Comparison of ENCODE assay signal across 29 cellular contexts in the genomic region with DNA sequence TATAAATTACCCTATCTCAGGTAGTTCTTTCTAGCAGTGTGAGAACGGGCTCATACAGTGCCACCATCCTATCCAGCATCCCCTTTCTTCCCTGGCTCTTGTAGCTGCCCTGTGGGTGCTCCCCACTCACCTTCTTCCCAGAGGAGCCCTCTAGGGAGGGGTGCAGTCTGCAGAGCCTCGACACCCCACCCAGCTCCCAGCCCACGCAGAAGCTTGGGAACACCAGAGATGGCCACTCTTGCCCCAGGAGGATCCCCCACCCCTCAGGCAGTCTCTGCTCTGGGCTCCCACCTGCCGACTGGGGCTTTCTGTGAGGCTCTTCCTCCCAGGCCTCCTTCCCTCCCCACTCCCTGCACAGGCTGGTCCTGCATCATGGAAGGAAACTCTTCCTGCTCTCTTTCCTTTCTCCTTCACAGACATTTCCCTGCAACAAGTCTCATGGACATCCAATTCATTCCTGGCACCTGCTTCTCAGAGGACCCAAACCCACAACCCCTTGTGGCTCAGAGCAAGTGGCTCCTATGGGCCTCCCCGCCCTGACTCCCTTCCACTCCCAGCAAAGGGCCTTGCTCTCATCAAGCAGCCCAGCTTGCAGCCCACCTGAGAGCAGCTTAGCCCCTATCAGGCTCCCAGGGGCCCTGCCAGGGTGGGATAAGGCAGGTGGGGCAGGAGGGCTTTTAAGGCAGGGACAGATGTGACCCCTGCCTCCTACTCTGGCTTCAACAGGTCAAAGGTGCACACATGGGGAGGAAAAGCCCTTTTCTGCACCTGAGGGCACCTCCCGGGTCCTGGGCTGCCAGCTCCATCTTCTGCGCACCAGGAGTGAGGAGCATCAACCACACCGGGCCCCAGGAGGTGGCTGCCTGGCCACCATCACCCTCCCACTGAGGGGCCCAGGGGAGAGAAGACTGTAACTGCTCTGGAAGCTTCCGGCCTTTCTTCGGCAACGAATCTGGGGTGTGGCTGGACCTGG.
A peak's percentile ranks its signal among the peaks of the same experiment; 100 is the strongest.
DNase-seq lines count a peak whose midpoint lies in the region; ATAC-seq and TF ChIP-seq lines count a peak whose summit lies in the region.
"Had no signal": no experiment of that assay in that cellular context is flagged by ENCODE, and none has a peak within 500 bp of the region (broad histone marks: within the 10 kb centered on the region; RNA-seq: fewer than 3 reads in every experiment).

No MANE protein-coding gene starts in this region.

- POLR2A ChIA-PET in activated naive CD8-positive, alpha-beta T cell treated with anti-CD3 and anti-CD28 coated beads, Interleukin-2, amount 10 ng/mL, durations not matched to agents 7 days and 5 days (lab: Charles Lee) = no interaction called here

- TF ChIP-seq CTCF in nephron (IDR thresholded peaks at IDR 0.05; ENCODE audit: unreplicated experiment in 3 of 3) = no peak
- TF ChIP-seq CTCF in dorsolateral prefrontal cortex (IDR thresholded peaks at IDR 0.05 in 54 of 56, conservative IDR thresholded peaks at IDR 0.05 in 2 of 56; ENCODE audit: low read depth in 1 of 56, partially characterized antibody in 56 of 56) = no peak

- H3K9me3 Mint-ChIP-seq in activated naive CD8-positive, alpha-beta T cell treated with anti-CD3 and anti-CD28 coated beads, Interleukin-2, amount 10 ng/mL, durations not matched to agents 7 days and 5 days = no peaks in the 10 kb centered on the region
- H3K9me3 Mint-ChIP-seq in activated naive CD8-positive, alpha-beta T cell treated with anti-CD3 and anti-CD28 coated beads, Interleukin-2, amount 50 U/mL, for 24 hours = no peaks in the 10 kb centered on the region
- no peaks in the 10 kb centered on the region for H3K9me3 Mint-ChIP-seq in nephron
- H3K9me3 Mint-ChIP-seq: activated CD4-positive, alpha-beta memory T cell treated with anti-CD3 and anti-CD28 coated beads, Interleukin-2, amount 10 ng/mL, durations not matched to agents 7 days and 5 days; effector memory CD8-positive, alpha-beta T cell; memory B cell had no signal

- DNase-seq in activated naive CD8-positive, alpha-beta T cell treated with anti-CD3 and anti-CD28 coated beads, Interleukin-2, amount 10 ng/mL, durations not matched to agents 7 days and 5 days = no peak
- DNase-seq in activated naive CD8-positive, alpha-beta T cell treated with anti-CD3 and anti-CD28 coated beads, Interleukin-2, amount 50 U/mL, for 24 hours = no peak
- peak; percentile 40 for DNase-seq in activated CD8-positive, alpha-beta memory T cell treated with anti-CD3 and anti-CD28 coated beads, Interleukin-2, amount 50 U/mL, for 48 hours
- DNase-seq in cerebellar cortex (ENCODE audit: low spot score) (no peak), HK-2 (ENCODE audit: unreplicated experiment) (no peak), dorsolateral prefrontal cortex (no peak)
- DNase-seq: activated CD4-positive, alpha-beta memory T cell treated with anti-CD3 and anti-CD28 coated beads, Interleukin-2, amount 10 ng/mL, durations not matched to agents 7 days and 5 days; activated CD4-positive, alpha-beta T cell treated with anti-CD3 and anti-CD28 coated beads for 1 hour; activated naive CD4-positive, alpha-beta T cell treated with Interleukin-2 at 50 U/mL for 16 hours; BE2C; brain microvascular endothelial cell; COR-L47; DND-41; effector memory CD8-positive, alpha-beta T cell; foreskin fibroblast; heart left ventricle; NCI-H1436; NCI-H2107; NCI-H446 treated with DMSO at 0.1 percent for 48 hours; psoas muscle; stimulated activated CD4-positive, alpha-beta T cell treated with anti-CD3 and anti-CD28 coated beads, Interleukin-4, amount 100 ng/mL, for 4 hours; stimulated activated naive CD4-positive, alpha-beta T cell; T-helper 1 cell; uterus had no signal

- peak overlapping the region in 9 of 59 donors; percentile 14 to 65 (median 34) for H3K27ac ChIP-seq in dorsolateral prefrontal cortex
- H3K27ac ChIP-seq: brain microvascular endothelial cell, heart left ventricle, psoas muscle, RWPE1, suprapubic skin had no signal

- peaks cover 0 to 6% (median 0%) of the 10 kb centered on the region in 45 donors for H3K27me3 ChIP-seq in dorsolateral prefrontal cortex
- H3K27me3 ChIP-seq: BE2C, uterus had no signal

- no peak overlapping the region for H3K4me3 ChIP-seq in dorsolateral prefrontal cortex
- H3K4me3 ChIP-seq: heart left ventricle, psoas muscle, suprapubic skin, uterus had no signal

- H3K27me3 Mint-ChIP-seq in activated naive CD8-positive, alpha-beta T cell treated with anti-CD3 and anti-CD28 coated beads, Interleukin-2, amount 10 ng/mL, durations not matched to agents 7 days and 5 days = peaks cover 29% of the 10 kb centered on the region
- H3K27me3 Mint-ChIP-seq in activated naive CD8-positive, alpha-beta T cell treated with anti-CD3 and anti-CD28 coated beads, Interleukin-2, amount 50 U/mL, for 24 hours = peaks cover 10% of the 10 kb centered on the region
- H3K27me3 Mint-ChIP-seq in nephron (ENCODE audit: low read depth) = peaks cover 69% of the 10 kb centered on the region

- no peak for ATAC-seq in activated naive CD8-positive, alpha-beta T cell treated with anti-CD3 and anti-CD28 coated beads, Interleukin-2, amount 10 ng/mL, durations not matched to agents 7 days and 5 days (ENCODE audit: low read depth)
- ATAC-seq in activated naive CD8-positive, alpha-beta T cell treated with anti-CD3 and anti-CD28 coated beads, Interleukin-2, amount 50 U/mL, for 24 hours = no peak
- no peak for ATAC-seq in GM19395 (IDR thresholded peaks at IDR 0.05; ENCODE audit: unreplicated experiment)
- ATAC-seq: effector memory CD8-positive, alpha-beta T cell; heart left ventricle; psoas muscle had no signal

- H3K27ac Mint-ChIP-seq in activated naive CD8-positive, alpha-beta T cell treated with anti-CD3 and anti-CD28 coated beads, Interleukin-2, amount 10 ng/mL, durations not matched to agents 7 days and 5 days = peak overlapping the region; percentile 50
- no peak overlapping the region for H3K27ac Mint-ChIP-seq in activated naive CD8-positive, alpha-beta T cell treated with anti-CD3 and anti-CD28 coated beads, Interleukin-2, amount 50 U/mL, for 24 hours
- peak overlapping the region in 2 of 3 experiments; percentile 15 to 18 for H3K27ac Mint-ChIP-seq in nephron
- H3K27ac Mint-ChIP-seq: activated CD4-positive, alpha-beta memory T cell treated with anti-CD3 and anti-CD28 coated beads, Interleukin-2, amount 10 ng/mL, durations not matched to agents 7 days and 5 days; memory B cell had no signal

- intact Hi-C loops in dorsolateral prefrontal cortex (cut with DNase I) = no loop called here

- H3K36me3 Mint-ChIP-seq in activated naive CD8-positive, alpha-beta T cell treated with anti-CD3 and anti-CD28 coated beads, Interleukin-2, amount 10 ng/mL, durations not matched to agents 7 days and 5 days = no peaks in the 10 kb centered on the region
- no peaks in the 10 kb centered on the region for H3K36me3 Mint-ChIP-seq in activated naive CD8-positive, alpha-beta T cell treated with anti-CD3 and anti-CD28 coated beads, Interleukin-2, amount 50 U/mL, for 24 hours (ENCODE audit: low read depth)
- no peaks in the 10 kb centered on the region for H3K36me3 Mint-ChIP-seq in nephron (ENCODE audit: low read depth)
- H3K36me3 Mint-ChIP-seq: memory B cell had no signal

- peaks cover 23% of the 10 kb centered on the region for H3K4me1 Mint-ChIP-seq in activated naive CD8-positive, alpha-beta T cell treated with anti-CD3 and anti-CD28 coated beads, Interleukin-2, amount 10 ng/mL, durations not matched to agents 7 days and 5 days
- peaks cover 33% of the 10 kb centered on the region for H3K4me1 Mint-ChIP-seq in activated naive CD8-positive, alpha-beta T cell treated with anti-CD3 and anti-CD28 coated beads, Interleukin-2, amount 50 U/mL, for 24 hours
- H3K4me1 Mint-ChIP-seq in nephron = peaks cover 46% of the 10 kb centered on the region

- H3K4me3 Mint-ChIP-seq in activated naive CD8-positive, alpha-beta T cell treated with anti-CD3 and anti-CD28 coated beads, Interleukin-2, amount 10 ng/mL, durations not matched to agents 7 days and 5 days = no peak overlapping the region
- H3K4me3 Mint-ChIP-seq in activated naive CD8-positive, alpha-beta T cell treated with anti-CD3 and anti-CD28 coated beads, Interleukin-2, amount 50 U/mL, for 24 hours = no peak overlapping the region
- H3K4me3 Mint-ChIP-seq in nephron = peak overlapping the region in 1 of 3 experiments; percentile 19
- H3K4me3 Mint-ChIP-seq: activated CD4-positive, alpha-beta memory T cell treated with anti-CD3 and anti-CD28 coated beads, Interleukin-2, amount 10 ng/mL, durations not matched to agents 7 days and 5 days; effector memory CD8-positive, alpha-beta T cell; memory B cell had no signal
